8 cellular contexts compared by ENCODE assay signal in the genomic region with DNA sequence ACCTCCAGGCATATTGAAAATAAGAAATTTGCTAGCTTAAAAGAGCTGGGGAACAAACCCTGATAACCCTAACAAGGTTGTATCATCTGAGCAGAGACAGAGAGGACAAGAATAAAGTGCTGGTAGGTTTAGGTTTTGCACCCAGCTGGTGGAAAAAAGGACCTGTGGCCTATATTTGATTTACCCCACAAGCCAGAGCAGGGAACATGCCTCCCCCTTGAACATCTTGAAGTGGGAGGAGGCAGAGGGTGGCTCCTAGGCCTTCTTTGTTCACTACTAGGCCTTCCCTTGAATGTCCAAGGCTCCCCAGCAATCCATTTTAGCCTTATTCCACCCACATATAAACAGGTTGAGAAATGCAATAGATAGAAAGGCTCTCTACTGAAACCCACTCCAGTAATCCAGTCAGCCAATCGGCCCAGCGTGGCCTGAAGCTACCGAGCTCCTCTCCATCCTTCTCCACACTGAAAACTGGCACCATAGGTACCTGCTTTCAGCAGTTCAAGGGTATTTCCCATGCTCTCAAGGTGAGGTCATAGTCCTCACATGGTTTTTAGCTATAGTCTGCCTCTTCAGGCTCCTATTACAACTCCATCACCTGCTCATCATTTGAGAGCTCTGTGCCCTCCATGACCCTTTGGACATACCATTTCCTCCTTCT. TPM values are rescaled to one million over a fixed set of nuclear protein-coding genes. Genes with fewer than 3 reads are reported as not detected.
DNase-seq lines count a peak whose midpoint lies in the region; ATAC-seq and TF ChIP-seq lines count a peak whose summit lies in the region.

No MANE protein-coding gene starts in this region.

- H3K36me3 Mint-ChIP-seq in activated CD4-positive, alpha-beta T cell treated with anti-CD3 and anti-CD28 coated beads, Interleukin-2, amount 10 ng/mL, durations not matched to agents 24 days and 14 days (ENCODE audit: low read depth) = peaks cover 52% of the 10 kb centered on the region
- peaks cover 97% of the 10 kb centered on the region for H3K36me3 Mint-ChIP-seq in effector memory CD8-positive, alpha-beta T cell (ENCODE audit: insufficient read depth)

- H3K4me1 Mint-ChIP-seq in activated CD4-positive, alpha-beta T cell treated with anti-CD3 and anti-CD28 coated beads, Interleukin-2, amount 10 ng/mL, durations not matched to agents 24 days and 14 days = peaks cover 77% of the 10 kb centered on the region
- H3K4me1 Mint-ChIP-seq in effector memory CD8-positive, alpha-beta T cell (ENCODE audit: low read depth in 2 of 2) = peaks cover 81 to 90% of the 10 kb centered on the region in 2 donors

- no peaks in the 10 kb centered on the region for H3K27me3 Mint-ChIP-seq in activated CD4-positive, alpha-beta T cell treated with anti-CD3 and anti-CD28 coated beads, Interleukin-2, amount 10 ng/mL, durations not matched to agents 24 days and 14 days
- no peaks in the 10 kb centered on the region for H3K27me3 Mint-ChIP-seq in effector memory CD8-positive, alpha-beta T cell

- CTCF ChIA-PET in RWPE1 (lab: Yijun Ruan, JAX) = no interaction called here
- CTCF ChIA-PET in HEK293T (lab: Yijun Ruan, JAX) = no interaction called here

- no peak overlapping the region for H3K27ac ChIP-seq in RWPE1

- H3K4me3 Mint-ChIP-seq in activated CD4-positive, alpha-beta T cell treated with anti-CD3 and anti-CD28 coated beads, Interleukin-2, amount 10 ng/mL, durations not matched to agents 24 days and 14 days = peak overlapping the region; percentile 58
- H3K4me3 Mint-ChIP-seq in effector memory CD8-positive, alpha-beta T cell = peak overlapping the region; percentile 72 to 99

- TF ChIP-seq CTCF in RWPE1 (conservative IDR thresholded peaks at IDR 0.05; ENCODE audit: low read depth) = no peak

- peak; percentile 74 for DNase-seq in activated CD4-positive, alpha-beta T cell treated with anti-CD3 and anti-CD28 coated beads, Interleukin-2, amount 10 ng/mL, durations not matched to agents 24 days and 14 days
- no peak for DNase-seq in activated CD4-positive, alpha-beta T cell treated with anti-CD3 and anti-CD28 coated beads, Interleukin-2, amount 50 U/mL, for 1 hour
- DNase-seq in RPMI8226 = peak; percentile 1
- DNase-seq in effector memory CD8-positive, alpha-beta T cell = peak in 1 of 3 experiments; percentile 31
- DNase-seq in stimulated activated naive CD8-positive, alpha-beta T cell treated with anti-CD3 and anti-CD28 coated beads, Interleukin-15, Interleukin-2, amounts not matched to agents 100 U/mL and 50 U/mL, for 24 hours = peak; percentile 4
- no peak for DNase-seq in RWPE1 (ENCODE audit: low spot score)
- DNase-seq in NCI-H774 (lab: John Stamatoyannopoulos, UW) = no peak
- DNase-seq in HEK293T (ENCODE audit: extremely low spot score) = no peak

- peak; percentile 74 for ATAC-seq in effector memory CD8-positive, alpha-beta T cell (replicated peaks)
- peak; percentile 7 for ATAC-seq in stimulated activated naive CD8-positive, alpha-beta T cell treated with anti-CD3 and anti-CD28 coated beads, Interleukin-15, Interleukin-2, amounts not matched to agents 100 U/mL and 50 U/mL, for 24 hours

- H3K27ac Mint-ChIP-seq in activated CD4-positive, alpha-beta T cell treated with anti-CD3 and anti-CD28 coated beads, Interleukin-2, amount 10 ng/mL, durations not matched to agents 24 days and 14 days = peak overlapping the region; percentile 92
- H3K27ac Mint-ChIP-seq in effector memory CD8-positive, alpha-beta T cell = peak overlapping the region; percentile 99 to 100

- POLR2A ChIA-PET in RWPE1 (lab: Yijun Ruan, JAX; ENCODE audit: low non-redundant PET) (no interaction called here), HEK293T (lab: Yijun Ruan, JAX) (interaction anchor here (0.9 kb wide), 1 partner anchor 22 kb away, joined by 3 read pairs; a partner anchor contains a TSS)

- H3K9me3 Mint-ChIP-seq in activated CD4-positive, alpha-beta T cell treated with anti-CD3 and anti-CD28 coated beads, Interleukin-2, amount 10 ng/mL, durations not matched to agents 24 days and 14 days = peaks cover 5% of the 10 kb centered on the region
- no peaks in the 10 kb centered on the region for H3K9me3 Mint-ChIP-seq in effector memory CD8-positive, alpha-beta T cell

- intact Hi-C loops in activated CD4-positive, alpha-beta T cell treated with anti-CD3 and anti-CD28 coated beads, Interleukin-2, amount 10 ng/mL, durations not matched to agents 24 days and 14 days (cut with micrococcal nuclease) = loop anchor here (2.0 kb wide), 1 partner anchor 98 kb away; no protein-coding TSS in a partner anchor

TF ChIP-seq in HEK293T, 16 proteins besides CTCF, POLR2A, EP300 and RAD21:
- TF ChIP-seq ARNT (IDR thresholded peaks at IDR 0.05) (no peak), L3MBTL2 (conservative IDR thresholded peaks at IDR 0.05) (no peak), ELF4 (IDR thresholded peaks at IDR 0.05) (no peak), NFRKB (IDR thresholded peaks at IDR 0.05) (no peak), SP1 (IDR thresholded peaks at IDR 0.05) (no peak), FOXM1 (IDR thresholded peaks at IDR 0.05; ENCODE audit: borderline replicate concordance) (no peak), CTBP1 (IDR thresholded peaks at IDR 0.05; ENCODE audit: borderline replicate concordance) (no peak), LEF1 (IDR thresholded peaks at IDR 0.05; ENCODE audit: borderline replicate concordance) (no peak), FOXA1 (IDR thresholded peaks at IDR 0.05) (no peak), HDGF (IDR thresholded peaks at IDR 0.05; ENCODE audit: borderline replicate concordance) (no peak), FOXK2 (IDR thresholded peaks at IDR 0.05) (no peak), BHLHE40 (IDR thresholded peaks at IDR 0.05; ENCODE audit: borderline replicate concordance) (no peak)
- TF ChIP-seq, protein P1, sequence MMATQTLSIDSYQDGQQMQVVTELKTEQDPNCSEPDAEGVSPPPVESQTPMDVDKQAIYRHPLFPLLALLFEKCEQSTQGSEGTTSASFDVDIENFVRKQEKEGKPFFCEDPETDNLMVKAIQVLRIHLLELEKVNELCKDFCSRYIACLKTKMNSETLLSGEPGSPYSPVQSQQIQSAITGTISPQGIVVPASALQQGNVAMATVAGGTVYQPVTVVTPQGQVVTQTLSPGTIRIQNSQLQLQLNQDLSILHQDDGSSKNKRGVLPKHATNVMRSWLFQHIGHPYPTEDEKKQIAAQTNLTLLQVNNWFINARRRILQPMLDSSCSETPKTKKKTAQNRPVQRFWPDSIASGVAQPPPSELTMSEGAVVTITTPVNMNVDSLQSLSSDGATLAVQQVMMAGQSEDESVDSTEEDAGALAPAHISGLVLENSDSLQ (IDR thresholded peaks at IDR 0.05) = no peak
TF ChIP-seq in HEK293T: peak in this region for 0.

RNA-seq across cellular contexts. Expression of a gene that starts 12.0 kb away (rescaled TPM):
- 245 TPM in 2 replicates for total RNA-seq in activated CD4-positive, alpha-beta T cell treated with anti-CD3 and anti-CD28 coated beads, Interleukin-2, amount 10 ng/mL, durations not matched to agents 24 days and 14 days

RNA-seq across cellular contexts. Expression of a gene that starts 22.8 kb away (rescaled TPM):
- 19.2 and 23.6 TPM in 2 replicates for total RNA-seq in activated CD4-positive, alpha-beta T cell treated with anti-CD3 and anti-CD28 coated beads, Interleukin-2, amount 10 ng/mL, durations not matched to agents 24 days and 14 days

Comparison
In these comparisons a context has a peak if more than half of its experiments do, and no peak if none do; other contexts are left out.
1. DNase-seq: peak in activated CD4-positive, alpha-beta T cell treated with anti-CD3 and anti-CD28 coated beads, Interleukin-2, amount 10 ng/mL, durations not matched to agents 24 days and 14 days (single experiment), RPMI8226 (single experiment) and stimulated activated naive CD8-positive, alpha-beta T cell treated with anti-CD3 and anti-CD28 coated beads, Interleukin-15, Interleukin-2, amounts not matched to agents 100 U/mL and 50 U/mL, for 24 hours (single experiment); none in activated CD4-positive, alpha-beta T cell treated with anti-CD3 and anti-CD28 coated beads, Interleukin-2, amount 50 U/mL, for 1 hour (single experiment), RWPE1 (single experiment), NCI-H774 (single experiment) and HEK293T (single experiment).